In the genomic region with DNA sequence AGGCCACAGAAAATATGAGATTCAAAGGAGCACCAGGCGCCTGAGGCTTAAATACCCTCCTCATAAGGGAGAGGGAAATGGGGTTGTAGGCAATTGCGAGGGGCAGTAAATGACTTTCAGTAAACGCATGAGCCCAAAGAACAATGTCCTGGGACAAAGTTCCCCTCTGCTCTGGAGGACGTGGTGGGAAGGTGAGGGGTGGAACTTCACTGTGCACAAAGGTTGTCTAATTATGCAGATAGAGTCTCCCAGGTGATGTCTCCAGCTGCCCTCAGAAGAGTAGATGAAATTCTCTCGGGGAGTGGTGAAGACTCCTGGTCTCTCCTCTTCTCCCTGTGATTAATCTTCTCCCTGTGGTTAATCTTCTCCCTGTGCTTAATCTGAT, we compare ENCODE assay signal across 15 cellular contexts. TPM values are rescaled to one million over a fixed set of nuclear protein-coding genes. Genes with fewer than 3 reads are reported as not detected.
"Had no signal": no experiment of that assay in that cellular context is flagged by ENCODE, and none has a peak within 500 bp of the region (broad histone marks: within the 10 kb centered on the region; RNA-seq: fewer than 3 reads in every experiment).

No MANE protein-coding gene starts in this region.

- H3K4me1 ChIP-seq: breast epithelium, sigmoid colon, tibial artery, vagina had no signal

- H3K27ac ChIP-seq: breast epithelium, sigmoid colon, tibial artery, vagina, WERI-Rb-1 had no signal

- H3K27me3 ChIP-seq: ovary, sigmoid colon, vagina had no signal

- H3K9me3 ChIP-seq: breast epithelium, ovary, sigmoid colon, tibial artery, vagina had no signal

- H3K36me3 ChIP-seq: breast epithelium, ovary, sigmoid colon, tibial artery, vagina, WERI-Rb-1 had no signal

- DNase-seq: activated CD4-positive, alpha-beta memory T cell treated with anti-CD3 and anti-CD28 coated beads for 36 hours; activated CD8-positive, alpha-beta memory T cell treated with anti-CD3 and anti-CD28 coated beads, Interleukin-2, amount 10 ng/mL, durations not matched to agents 7 days and 5 days; activated naive CD4-positive, alpha-beta T cell treated with anti-CD3 and anti-CD28 coated beads for 36 hours; activated naive CD8-positive, alpha-beta T cell treated with anti-CD3 and anti-CD28 coated beads, Interleukin-2, amount 50 U/mL, for 24 hours; activated T-cell treated with anti-CD3 and anti-CD28 coated beads, Interleukin-2, amount 50 U/mL, for 1 hour; aorta; ovary; sigmoid colon; stimulated activated CD4-positive, alpha-beta T cell treated with anti-CD3 and anti-CD28 coated beads, Interleukin-2, amount 100 ng/mL, for 24 hours; stimulated activated naive B cell treated with anti-CD40 and anti-IgM and Interleukin-4, amounts not matched to agents 10 μg/mL and 1 μg/mL and 100 μg/mL, for 72 hours; tibial artery; WERI-Rb-1 had no signal

- H3K4me3 ChIP-seq: breast epithelium, ovary, sigmoid colon, tibial artery, vagina had no signal

- ATAC-seq: activated CD8-positive, alpha-beta memory T cell treated with anti-CD3 and anti-CD28 coated beads, Interleukin-2, amount 10 ng/mL, durations not matched to agents 7 days and 5 days; activated naive CD8-positive, alpha-beta T cell treated with anti-CD3 and anti-CD28 coated beads, Interleukin-2, amount 50 U/mL, for 24 hours; stimulated activated naive B cell treated with anti-CD40 and anti-IgM and Interleukin-4, amounts not matched to agents 10 μg/mL and 1 μg/mL and 100 μg/mL, for 72 hours had no signal

RNA-seq across cellular contexts. Expression of gene KCNF1, which starts 26.3 kb away (rescaled TPM):
- total RNA-seq: activated CD4-positive, alpha-beta memory T cell treated with anti-CD3 and anti-CD28 coated beads for 36 hours; activated CD8-positive, alpha-beta memory T cell treated with anti-CD3 and anti-CD28 coated beads, Interleukin-2, amount 10 ng/mL, durations not matched to agents 7 days and 5 days; activated naive CD4-positive, alpha-beta T cell treated with anti-CD3 and anti-CD28 coated beads for 36 hours; activated T-helper 2 cell treated with anti-CD3 and anti-CD28 coated beads, Interferon-gamma antibody, Interleukin-2, Interleukin-4, amounts not matched to agents 10 μg/mL and 5 μg/mL and 100 μg/mL, durations not matched to agents 14 hours and 24 hours and 36 hours; aorta; vagina had no signal
